13 cellular contexts compared by ENCODE assay signal in the genomic region with DNA sequence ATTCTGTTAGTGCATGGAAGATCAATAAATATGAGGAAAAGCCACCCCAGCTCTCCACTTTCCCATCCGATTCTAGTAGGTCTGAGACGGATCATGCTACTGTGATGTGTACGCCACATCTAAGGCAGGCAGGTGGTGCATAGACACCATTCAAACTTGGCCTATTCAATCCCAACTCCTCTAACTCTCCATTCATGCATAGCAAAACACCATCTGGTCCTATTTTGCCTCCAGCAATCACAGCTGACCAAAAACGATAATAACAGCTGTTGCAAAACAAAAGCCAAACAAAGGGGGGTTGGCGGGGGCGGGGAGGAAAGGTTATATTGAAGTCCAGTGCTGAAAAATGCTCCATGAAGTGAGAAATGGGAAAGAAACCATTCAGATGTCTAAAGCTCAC.
DNase-seq lines count a peak whose midpoint lies in the region; ATAC-seq lines count a peak whose summit lies in the region.
"Had no signal": no experiment of that assay in that cellular context is flagged by ENCODE, and none has a peak within 500 bp of the region (broad histone marks: within the 10 kb centered on the region; RNA-seq: fewer than 3 reads in every experiment).

No MANE protein-coding gene starts in this region.

- H3K27me3 ChIP-seq in ectodermal cell (ENCODE audit: control insufficient read depth, insufficient read depth, low read length, poor library complexity, severe bottlenecking), result no peaks in the 10 kb centered on the region
- H3K27me3 ChIP-seq: breast epithelium, esophagus muscularis mucosa had no signal

- H3K4me1 ChIP-seq in ectodermal cell (ENCODE audit: control insufficient read depth, insufficient read depth, low read length), result peaks cover 6% of the 10 kb centered on the region
- H3K4me1 ChIP-seq: breast epithelium, Caco-2, esophagus muscularis mucosa had no signal

- H3K36me3 ChIP-seq in ectodermal cell (ENCODE audit: control insufficient read depth, insufficient read depth, low read length), result peaks cover 15% of the 10 kb centered on the region
- H3K36me3 ChIP-seq: breast epithelium, esophagus muscularis mucosa had no signal

- 72% methylated on average over 6 of the region's 6 CpGs for whole genome bisulfite sequencing in ectodermal cell, 2 experiments

- H3K4me3 ChIP-seq in ectodermal cell (ENCODE audit: insufficient read depth, low read depth, low read length), result no peak overlapping the region
- H3K4me3 ChIP-seq: breast epithelium, esophagus muscularis mucosa, GM12878, skin epidermis had no signal

- peak overlapping the region; percentile 38 for H3K27ac ChIP-seq in ectodermal cell (ENCODE audit: insufficient read depth, low read depth, low read length, poor library complexity, severe bottlenecking)
- H3K27ac ChIP-seq: breast epithelium, esophagus muscularis mucosa, skin epidermis had no signal

- H3K9me3 ChIP-seq in ectodermal cell (ENCODE audit: control insufficient read depth, low read length), result no peaks in the 10 kb centered on the region
- H3K9me3 ChIP-seq: breast epithelium, Caco-2, esophagus muscularis mucosa had no signal

- peak; percentile 98 for DNase-seq in NCI-H1105 (lab: John Stamatoyannopoulos, UW)
- DNase-seq in NCI-H345 treated with DMSO at 0.1 percent for 48 hours (lab: John Stamatoyannopoulos, UW; ENCODE audit: unreplicated experiment), result peak; percentile 92
- DNase-seq in retina, result peak; percentile 91
- DNase-seq in HCEC 1CT, result no peak
- no peak for DNase-seq in UCSD-AML1 (lab: John Stamatoyannopoulos, UW; ENCODE audit: unreplicated experiment)
- DNase-seq: Caco-2 had no signal

- ATAC-seq in HG03565 (IDR thresholded peaks at IDR 0.05; ENCODE audit: unreplicated experiment), result no peak
- ATAC-seq: GM12878, Right ventricle myocardium inferior had no signal

Comparison
In these comparisons a context has a peak if more than half of its experiments do, and no peak if none do; other contexts are left out.
1. DNase-seq: peak in NCI-H1105 (single experiment), NCI-H345 treated with DMSO at 0.1 percent for 48 hours (single experiment) and retina (single experiment); none in HCEC 1CT (single experiment) and UCSD-AML1 (single experiment).